ENCODE assay signal across 26 cellular contexts in genomic region chr11:95144313-95145235, GRCh38. TPM values are rescaled to one million over a fixed set of nuclear protein-coding genes. Genes with fewer than 3 reads are reported as not detected.
A peak's percentile ranks its signal among the peaks of the same experiment; 100 is the strongest.
DNase-seq lines count a peak whose midpoint lies in the region; ATAC-seq lines count a peak whose summit lies in the region.
"Had no signal": no experiment of that assay in that cellular context is flagged by ENCODE, and none has a peak within 500 bp of the region (broad histone marks: within the 10 kb centered on the region; RNA-seq: fewer than 3 reads in every experiment).

No MANE protein-coding gene starts in this region.

- no peak overlapping the region for H2BK120ac ChIP-seq in trophoblast cell (ENCODE audit: insufficient read depth, low read length, poor library complexity)

- H3K4me2 ChIP-seq in trophoblast cell (ENCODE audit: low read length), result no peak overlapping the region
- H3K4me2 ChIP-seq: PC-9 had no signal

- peaks cover 14% of the 10 kb centered on the region for H3K79me1 ChIP-seq in trophoblast cell (ENCODE audit: low read length)

- peak overlapping the region; percentile 66 for H2BK12ac ChIP-seq in trophoblast cell (ENCODE audit: low read length)

- ATAC-seq in GM21529 (IDR thresholded peaks at IDR 0.05; ENCODE audit: unreplicated experiment), result peak; percentile 42
- ATAC-seq: activated CD8-positive, alpha-beta memory T cell treated with anti-CD3 and anti-CD28 coated beads, Interleukin-2, amount 10 ng/mL, durations not matched to agents 7 days and 5 days; left ventricle myocardium superior; natural killer cell; stimulated activated naive CD8-positive, alpha-beta T cell treated with anti-CD3 and anti-CD28 coated beads, Interleukin-15, Interleukin-2, amounts not matched to agents 100 U/mL and 50 U/mL, for 24 hours had no signal

- no peaks in the 10 kb centered on the region for H3K27me3 ChIP-seq in trophoblast cell (ENCODE audit: insufficient read depth, low read length)
- peaks cover 24% of the 10 kb centered on the region for H3K27me3 ChIP-seq in H7 (ENCODE audit: control insufficient read depth, insufficient read depth, low read length)
- H3K27me3 ChIP-seq: colonic mucosa had no signal

- no peak overlapping the region for H4K12ac ChIP-seq in trophoblast cell (ENCODE audit: low read depth, low read length)

- no peak overlapping the region for H4K8ac ChIP-seq in trophoblast cell (ENCODE audit: low read depth, low read length)

- peak overlapping the region; percentile 42 for H3K14ac ChIP-seq in trophoblast cell (ENCODE audit: low read length)

- H3K23ac ChIP-seq in trophoblast cell (ENCODE audit: low read length), result no peak overlapping the region

- no peak overlapping the region for H3K9ac ChIP-seq in trophoblast cell (ENCODE audit: low read length)

- no peak overlapping the region for H2AK5ac ChIP-seq in trophoblast cell (ENCODE audit: low read length)

- no peak overlapping the region for H2AFZ ChIP-seq in trophoblast cell (ENCODE audit: insufficient read depth, low read length, poor library complexity)
- H2AFZ ChIP-seq: PC-9 had no signal

- H3K27ac ChIP-seq in trophoblast cell (ENCODE audit: low read depth, low read length), result no peak overlapping the region
- H3K27ac ChIP-seq: colonic mucosa, PC-9 had no signal

- peak overlapping the region; percentile 4 for H4K91ac ChIP-seq in trophoblast cell (ENCODE audit: low read depth, low read length)

- H3K4ac ChIP-seq in trophoblast cell (ENCODE audit: low read depth, low read length), result no peak overlapping the region

- no peaks in the 10 kb centered on the region for H3K79me2 ChIP-seq in trophoblast cell (ENCODE audit: control insufficient read depth, insufficient read depth, low read length, poor library complexity)

- no peaks in the 10 kb centered on the region for H3K9me3 ChIP-seq in trophoblast cell (ENCODE audit: insufficient read depth, low read depth, low read length)
- H3K9me3 ChIP-seq: colonic mucosa had no signal

- no peaks in the 10 kb centered on the region for H3K36me3 ChIP-seq in trophoblast cell (ENCODE audit: control insufficient read depth in 1 of 2, insufficient read depth in 2 of 2, low read length in 2 of 2)
- no peaks in the 10 kb centered on the region for H3K36me3 ChIP-seq in H7 (replicated peaks; ENCODE audit: control insufficient read depth, insufficient read depth, low read length)
- H3K36me3 ChIP-seq: colonic mucosa had no signal

- H2BK5ac ChIP-seq in trophoblast cell (ENCODE audit: low read depth, low read length, poor library complexity), result no peak overlapping the region

- H3K18ac ChIP-seq in trophoblast cell (ENCODE audit: low read length), result peak overlapping the region; percentile 48

- peak; percentile 58 for DNase-seq in RPMI7951 (ENCODE audit: low read depth)
- DNase-seq in dermis blood vessel endothelial cell, result peak; percentile 58
- DNase-seq in trophoblast cell, result no peak
- no peak for DNase-seq in A172 (ENCODE audit: low spot score)
- no peak for DNase-seq in GDM1 (lab: John Stamatoyannopoulos, UW)
- no peak for DNase-seq in NCI-H69 (lab: John Stamatoyannopoulos, UW)
- no peak for DNase-seq in H7
- DNase-seq: activated B cell treated with CpG ODN at 0.5 μM for 24 hours; activated CD4-positive, alpha-beta T cell treated with anti-CD3 and anti-CD28 coated beads, Interleukin-2, amount 50 U/mL, for 1 hour; activated CD8-positive, alpha-beta memory T cell treated with anti-CD3 and anti-CD28 coated beads, Interleukin-2, amount 10 ng/mL, durations not matched to agents 7 days and 5 days; activated naive CD4-positive, alpha-beta T cell treated with anti-CD3 and anti-CD28 coated beads for 36 hours; activated T-cell treated with anti-CD3 and anti-CD28 coated beads, Interleukin-2, amount 50 U/mL, for 48 hours; amniotic stem cell; CD4-positive, alpha-beta T cell; colonic mucosa; HCEC 1CT; islet precursor cell; KG1; left ventricle myocardium superior; natural killer cell; NCI-H146; NCI-H510A; PC-9; Right ventricle myocardium superior; stimulated activated naive CD8-positive, alpha-beta T cell treated with anti-CD3 and anti-CD28 coated beads, Interleukin-15, Interleukin-2, amounts not matched to agents 100 U/mL and 50 U/mL, for 24 hours had no signal

- H3K4me3 ChIP-seq in trophoblast cell (ENCODE audit: low read depth, low read length) (no peak overlapping the region), H7 (ENCODE audit: insufficient read depth, low read depth, low read length) (no peak overlapping the region)
- H3K4me3 ChIP-seq: colonic mucosa, PC-9 had no signal

- peaks cover 9 to 13% of the 10 kb centered on the region in 2 experiments for H3K4me1 ChIP-seq in trophoblast cell (ENCODE audit: control insufficient read depth in 1 of 2, insufficient read depth in 2 of 2, low read length in 2 of 2)

- WGBS in trophoblast cell (ENCODE audit: extremely low coverage, insufficient coverage, insufficient read length), result no CpG with 5 or more reads among the region's 7 CpGs

RNA-seq across cellular contexts. Expression of gene ENDOD1, which starts 54.9 kb away (rescaled TPM):
- 36.6 and 40.4 TPM in 2 replicates for total RNA-seq in RPMI7951 (2014; rRNA removed; shearing (Covaris generic))
- 61.1 and 74.7 TPM in 2 replicates for total RNA-seq in dermis blood vessel endothelial cell
- polyA plus RNA-seq in trophoblast cell (2013), result 24.8 and 25.3 TPM in 2 replicates
- 0.83 and 0.96 TPM in 2 replicates for total RNA-seq in A172 (2014; rRNA removed; shearing (Covaris generic))
- total RNA-seq in H7 (2014; rRNA removed; shearing (Covaris generic)), result 3.6 and 6.2 TPM in 2 replicates

Comparison
In these comparisons a context has a peak if more than half of its experiments do, and no peak if none do; other contexts are left out.
1. DNase-seq: peak in RPMI7951 (single experiment) and dermis blood vessel endothelial cell (single experiment); none in trophoblast cell (0 of 2), A172 (single experiment), GDM1 (single experiment), NCI-H69 (single experiment) and H7 (single experiment).